Comparison of ENCODE assay signal across 25 cellular contexts in the genomic region with DNA sequence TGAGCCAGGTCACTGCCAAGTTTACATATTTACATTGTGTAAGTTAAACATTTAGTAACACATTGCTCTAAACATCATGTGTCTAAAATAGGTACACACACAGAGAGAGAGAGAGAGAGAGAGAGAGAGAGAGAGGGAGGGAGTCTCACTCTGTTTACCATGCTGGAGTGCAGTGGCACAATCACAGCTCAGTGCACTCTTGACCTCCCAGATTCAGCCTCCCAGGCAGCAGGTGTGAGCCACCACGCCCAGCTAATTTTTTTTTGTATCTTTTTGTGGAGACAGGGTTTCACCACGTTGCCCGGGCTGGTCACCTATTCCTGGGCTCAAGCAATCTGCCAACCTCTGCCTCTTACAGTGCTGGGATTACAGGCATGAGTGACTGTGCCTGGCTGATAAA.
"Had no signal": no experiment of that assay in that cellular context is flagged by ENCODE, and none has a peak within 500 bp of the region (broad histone marks: within the 10 kb centered on the region; RNA-seq: fewer than 3 reads in every experiment).

No MANE protein-coding gene starts in this region.

- H3K27me3 ChIP-seq: adrenal gland, colonic mucosa had no signal

- ATAC-seq: activated CD8-positive, alpha-beta memory T cell treated with anti-CD3 and anti-CD28 coated beads, Interleukin-2, amount 10 ng/mL, durations not matched to agents 7 days and 5 days; activated T-cell treated with anti-CD3 and anti-CD28 coated beads, Interleukin-2, amount 50 U/mL, for 72 hours had no signal

- H3K9me3 ChIP-seq: adrenal gland, colonic mucosa had no signal

- H3K4me3 ChIP-seq: adrenal gland, colonic mucosa had no signal

- H3K36me3 ChIP-seq: adrenal gland, colonic mucosa had no signal

- H3K27ac ChIP-seq: adrenal gland, colonic mucosa had no signal

- DNase-seq: activated B cell treated with CpG ODN at 0.5 μM for 24 hours; activated CD4-positive, alpha-beta T cell treated with anti-CD3 and anti-CD28 coated beads for 1 hour; activated CD4-positive, alpha-beta T cell treated with anti-CD3 and anti-CD28 coated beads, Interleukin-2, amount 10 ng/mL, durations not matched to agents 24 days and 14 days; activated CD4-positive, alpha-beta T cell treated with anti-CD3 and anti-CD28 coated beads, Interleukin-2, amount 50 U/mL, for 48 hours; activated CD8-positive, alpha-beta memory T cell treated with anti-CD3 and anti-CD28 coated beads, Interleukin-2, amount 10 ng/mL, durations not matched to agents 7 days and 5 days; activated gamma-delta T cell treated with Interleukin-2 at 50 U/mL for 16 hours; activated naive CD4-positive, alpha-beta T cell treated with anti-CD3 and anti-CD28 coated beads, Interleukin-2, amount 10 ng/mL, durations not matched to agents 7 days and 5 days; activated naive CD8-positive, alpha-beta T cell treated with anti-CD3 and anti-CD28 coated beads for 36 hours; activated T-cell treated with anti-CD3 and anti-CD28 coated beads, Interleukin-2, amount 50 U/mL, for 72 hours; adrenal gland; anterior cingulate cortex; cerebellar nuclear complex; colonic mucosa; NCI-H1105 treated with DMSO at 0.1 percent for 48 hours; NCI-H146; NCI-H187 treated with DMSO at 0.1 percent for 48 hours; NCI-H2081 treated with DMSO at 0.1 percent for 48 hours; NCI-H2171; NCI-H345; NCI-H524; NCI-H82; NK-92 treated with Interleukin-12 subunit alpha and Interleukin-12 subunit beta, amount 100 ng/mL, for 24 hours; SHP77 treated with DMSO at 0.1 percent for 48 hours; T-helper 2 cell; T1000 had no signal

- H3K4me1 ChIP-seq: adrenal gland, colonic mucosa had no signal
